ENCODE assay signal across 21 cellular contexts in the genomic region with DNA sequence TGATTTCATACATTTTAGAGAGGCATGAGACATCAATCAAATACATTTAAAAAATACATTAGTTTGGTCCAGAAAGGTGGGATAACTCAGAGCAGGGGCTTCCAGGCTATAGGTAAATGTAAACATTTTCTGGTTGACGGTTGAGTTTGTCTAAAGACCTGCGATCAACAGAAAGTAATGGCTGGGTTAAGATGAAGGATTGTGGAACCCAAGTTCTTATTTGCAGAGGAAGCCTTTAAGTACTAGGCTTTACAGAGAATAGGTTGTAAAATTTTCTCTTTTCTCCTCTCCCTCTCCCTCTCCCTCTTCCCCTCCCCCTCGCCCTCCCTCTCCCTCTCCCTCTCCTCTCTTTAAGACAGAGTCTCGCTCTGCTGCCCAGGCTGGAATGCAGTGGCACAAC. TPM values are rescaled to one million over a fixed set of nuclear protein-coding genes. Genes with fewer than 3 reads are reported as not detected.
DNase-seq lines count a peak whose midpoint lies in the region; ATAC-seq and TF ChIP-seq lines count a peak whose summit lies in the region.
"Had no signal": no experiment of that assay in that cellular context is flagged by ENCODE, and none has a peak within 500 bp of the region (broad histone marks: within the 10 kb centered on the region; RNA-seq: fewer than 3 reads in every experiment).

No MANE protein-coding gene starts in this region.

- peaks cover 62% of the 10 kb centered on the region for H3K4me1 Mint-ChIP-seq in CD8-positive, alpha-beta T cell (ENCODE audit: low read depth)
- H3K4me1 Mint-ChIP-seq in central memory CD8-positive, alpha-beta T cell = peaks cover 89% of the 10 kb centered on the region

- no peak for TF ChIP-seq CTCF in CD8-positive, alpha-beta T cell (IDR thresholded peaks at IDR 0.05)
- TF ChIP-seq CTCF in SU-DHL-6 (IDR thresholded peaks at IDR 0.05; ENCODE audit: insufficient read depth, low read length, poor library complexity, severe bottlenecking) = no peak
- TF ChIP-seq CTCF in breast epithelium (IDR thresholded peaks at IDR 0.05) = no peak

- peaks cover 5 to 65% (median 28%) of the 10 kb centered on the region in 11 experiments; a peak in 18 of 22 replicates for H3K36me3 ChIP-seq in BLaER1 treated with 17β-estradiol and CSF1 and Interleukin-3, amounts not matched to agents 10 nM and 100 nM
- H3K36me3 ChIP-seq in CD8-positive, alpha-beta T cell (ENCODE audit: insufficient read depth, low read length) = no peaks in the 10 kb centered on the region
- H3K36me3 ChIP-seq in SU-DHL-6 (ENCODE audit: low read length) (peaks cover 40% of the 10 kb centered on the region), breast epithelium (no peaks in the 10 kb centered on the region)
- H3K36me3 ChIP-seq: upper lobe of right lung had no signal

- peak overlapping the region in 2 of 10 experiments; percentile 71 to 80; a peak in 2 of 20 replicates for H3K4me3 ChIP-seq in BLaER1 treated with 17β-estradiol and CSF1 and Interleukin-3, amounts not matched to agents 10 nM and 100 nM
- no peak overlapping the region for H3K4me3 ChIP-seq in CD8-positive, alpha-beta T cell (ENCODE audit: low read depth, low read length)
- H3K4me3 ChIP-seq in SU-DHL-6 (ENCODE audit: insufficient read depth, low read length, poor library complexity, severe bottlenecking) (no peak overlapping the region), breast epithelium (no peak overlapping the region)
- H3K4me3 ChIP-seq: upper lobe of right lung had no signal

- peaks cover 48 to 75% (median 58%) of the 10 kb centered on the region in 10 experiments for H3K4me1 ChIP-seq in BLaER1 treated with 17β-estradiol and CSF1 and Interleukin-3, amounts not matched to agents 10 nM and 100 nM
- H3K4me1 ChIP-seq in CD8-positive, alpha-beta T cell (ENCODE audit: insufficient read depth, low read length) = peaks cover 25% of the 10 kb centered on the region
- no peaks in the 10 kb centered on the region for H3K4me1 ChIP-seq in breast epithelium
- H3K4me1 ChIP-seq: parathyroid adenoma had no signal

- H3K9me3 ChIP-seq in BLaER1 treated with 17β-estradiol and CSF1 and Interleukin-3, amounts not matched to agents 10 nM and 100 nM (replicated peaks in 1 of 11) = no peaks in the 10 kb centered on the region; a peak in 1 of 22 replicates
- H3K9me3 ChIP-seq in CD8-positive, alpha-beta T cell (ENCODE audit: low read length) = no peaks in the 10 kb centered on the region
- H3K9me3 ChIP-seq in SU-DHL-6 (ENCODE audit: insufficient read depth, low read length) (no peaks in the 10 kb centered on the region), breast epithelium (no peaks in the 10 kb centered on the region)
- H3K9me3 ChIP-seq: upper lobe of right lung had no signal

- H3K9ac ChIP-seq in BLaER1 treated with 17β-estradiol and CSF1 and Interleukin-3, amounts not matched to agents 10 nM and 100 nM = peak overlapping the region in 1 of 11 experiments; percentile 52; a peak in 1 of 22 replicates
- peak overlapping the region; percentile 76; the same call in 1 of the 2 replicates for H3K9ac ChIP-seq in SU-DHL-6 (ENCODE audit: low read length)
- H3K9ac ChIP-seq: parathyroid adenoma had no signal

- peak overlapping the region; percentile 79 to 96 (median 91); a peak in 19 of 22 replicates for H3K4me2 ChIP-seq in BLaER1 treated with 17β-estradiol and CSF1 and Interleukin-3, amounts not matched to agents 10 nM and 100 nM
- peak overlapping the region; percentile 98 for H3K4me2 ChIP-seq in SU-DHL-6 (ENCODE audit: low read depth, low read length, poor library complexity, severe bottlenecking)

- POLR2A ChIA-PET in CD8-positive, alpha-beta T cell (lab: Charles Lee) = no interaction called here

- H3K27me3 ChIP-seq in BLaER1 treated with 17β-estradiol and CSF1 and Interleukin-3, amounts not matched to agents 10 nM and 100 nM = no peaks in the 10 kb centered on the region
- H3K27me3 ChIP-seq in CD8-positive, alpha-beta T cell (ENCODE audit: insufficient read depth, low read length) = no peaks in the 10 kb centered on the region
- H3K27me3 ChIP-seq in SU-DHL-6 (ENCODE audit: low read length) (no peaks in the 10 kb centered on the region), breast epithelium (no peaks in the 10 kb centered on the region)
- H3K27me3 ChIP-seq: upper lobe of right lung had no signal

- peaks cover 0 to 79% (median 14%) of the 10 kb centered on the region in 11 experiments; a peak in 14 of 22 replicates for H4K20me1 ChIP-seq in BLaER1 treated with 17β-estradiol and CSF1 and Interleukin-3, amounts not matched to agents 10 nM and 100 nM
- H4K20me1 ChIP-seq in SU-DHL-6 (ENCODE audit: low read depth, low read length) = peaks cover 63% of the 10 kb centered on the region

- H3K36me3 Mint-ChIP-seq in CD8-positive, alpha-beta T cell = no peaks in the 10 kb centered on the region
- peaks cover 19% of the 10 kb centered on the region for H3K36me3 Mint-ChIP-seq in central memory CD8-positive, alpha-beta T cell (ENCODE audit: insufficient read depth)

- no peak overlapping the region for H2AFZ ChIP-seq in SU-DHL-6 (ENCODE audit: low read depth, low read length, severe bottlenecking)
- H2AFZ ChIP-seq: parathyroid adenoma had no signal

- CTCF ChIA-PET in CD8-positive, alpha-beta T cell (lab: Charles Lee) = no interaction called here

- no peaks in the 10 kb centered on the region for H3K9me3 Mint-ChIP-seq in CD8-positive, alpha-beta T cell
- no peaks in the 10 kb centered on the region for H3K9me3 Mint-ChIP-seq in central memory CD8-positive, alpha-beta T cell
- H3K9me3 Mint-ChIP-seq: naive B cell had no signal

- no peaks in the 10 kb centered on the region for H3K9me2 ChIP-seq in SU-DHL-6 (replicated peaks; ENCODE audit: insufficient read depth, low read length)

- intact Hi-C loops in CD8-positive, alpha-beta T cell (cut with DNase I, micrococcal nuclease) = no loop called here
- intact Hi-C loops in breast epithelium (cut with DNase I; ENCODE audit: low total_unique reads) = no loop called here

- H3K4me3 Mint-ChIP-seq in CD8-positive, alpha-beta T cell = peak overlapping the region; percentile 23
- H3K4me3 Mint-ChIP-seq in central memory CD8-positive, alpha-beta T cell = peak overlapping the region; percentile 96

- H3F3A ChIP-seq in SU-DHL-6 (ENCODE audit: insufficient read depth) = peaks cover 33% of the 10 kb centered on the region

- H3K79me2 ChIP-seq in SU-DHL-6 (ENCODE audit: insufficient read depth, low read length) = peaks cover 95% of the 10 kb centered on the region
- H3K79me2 ChIP-seq: parathyroid adenoma had no signal

- H3K27me3 Mint-ChIP-seq in CD8-positive, alpha-beta T cell (ENCODE audit: low read depth) = no peaks in the 10 kb centered on the region
- H3K27me3 Mint-ChIP-seq in central memory CD8-positive, alpha-beta T cell = no peaks in the 10 kb centered on the region

- peak overlapping the region in 1 of 11 experiments; percentile 84; a peak in 1 of 22 replicates for H3K27ac ChIP-seq in BLaER1 treated with 17β-estradiol and CSF1 and Interleukin-3, amounts not matched to agents 10 nM and 100 nM
- no peak overlapping the region for H3K27ac ChIP-seq in CD8-positive, alpha-beta T cell (ENCODE audit: low read depth, low read length)
- H3K27ac ChIP-seq in SU-DHL-6 (ENCODE audit: low read depth, low read length) (peak overlapping the region; percentile 92; the same call in 1 of the 2 replicates), breast epithelium (no peak overlapping the region)
- H3K27ac ChIP-seq: parathyroid adenoma, upper lobe of right lung had no signal

- peak overlapping the region; percentile 83 for H3K27ac Mint-ChIP-seq in CD8-positive, alpha-beta T cell
- peak overlapping the region; percentile 98 for H3K27ac Mint-ChIP-seq in central memory CD8-positive, alpha-beta T cell (ENCODE audit: low read depth)

- no peak for ATAC-seq in CD8-positive, alpha-beta T cell
- ATAC-seq in central memory CD8-positive, alpha-beta T cell (replicated peaks; ENCODE audit: extremely low read depth, poor library complexity, severe bottlenecking) = no peak
- ATAC-seq: sciatic nerve, upper lobe of right lung had no signal

- no peak for DNase-seq in CD8-positive, alpha-beta T cell
- no peak for DNase-seq in central memory CD8-positive, alpha-beta T cell (ENCODE audit: low spot score in 2 of 2)
- no peak for DNase-seq in breast epithelium (ENCODE audit: low spot score in 2 of 2)
- DNase-seq in NCI-H2227 (lab: John Stamatoyannopoulos, UW; ENCODE audit: unreplicated experiment) = no peak
- no peak for DNase-seq in AG08396 (ENCODE audit: low spot score)
- DNase-seq in C1 segment of cervical spinal cord (lab: John Stamatoyannopoulos, UW) = no peak
- DNase-seq: dermis blood vessel endothelial cell, foreskin melanocyte, GDM1, Kasumi-1, kidney glomerular epithelial cell, mesenchymal stem cell, naive B cell, NCI-H1092 treated with DMSO at 0.1 percent for 48 hours, NCI-H2081 treated with DMSO at 0.1 percent for 48 hours, SHP77, upper lobe of right lung had no signal

- no peak for TF ChIP-seq POLR2A in breast epithelium (IDR thresholded peaks at IDR 0.05)

RNA-seq across cellular contexts. Expression of a gene that starts 50.8 kb away (rescaled TPM):
- 1 to 10 TPM; 8.6 to 8.8 TPM for total RNA-seq in CD8-positive, alpha-beta T cell
- total RNA-seq in breast epithelium = 10 to 100 TPM; 12.5 to 17.7 (median 13.8) TPM

RNA-seq across cellular contexts. Expression of a gene that starts 53.6 kb away (rescaled TPM):
- total RNA-seq in CD8-positive, alpha-beta T cell = 100 to 1,000 TPM; 127 to 136 TPM
- total RNA-seq in breast epithelium = 10 to 100 TPM; 77.0 to 88.3 (median 86.3) TPM
